ENCODE assay signal across 33 cellular contexts in genomic region chr7:140201393-140201792, GRCh38.
"Had no signal": no experiment of that assay in that cellular context is flagged by ENCODE, and none has a peak within 500 bp of the region (broad histone marks: within the 10 kb centered on the region; RNA-seq: fewer than 3 reads in every experiment).

No MANE protein-coding gene starts in this region.

- H3K27ac ChIP-seq: pancreas, prostate gland, stomach, thyroid gland, upper lobe of left lung, vagina, WERI-Rb-1 had no signal

- H3K36me3 ChIP-seq: breast epithelium, pancreas, prostate gland, stomach, thyroid gland, upper lobe of left lung, vagina, WERI-Rb-1 had no signal

- DNase-seq: activated CD4-positive, alpha-beta memory T cell treated with anti-CD3 and anti-CD28 coated beads, Interleukin-2, amount 10 ng/mL, durations not matched to agents 7 days and 5 days; activated CD4-positive, alpha-beta T cell treated with anti-CD3 and anti-CD28 coated beads, Interleukin-2, amount 10 ng/mL, durations not matched to agents 24 days and 14 days; activated CD4-positive, CD25-positive, alpha-beta regulatory T cell treated with anti-CD3 and anti-CD28 coated beads, Interleukin-2, amount 50 U/mL, for 72 hours; activated CD8-positive, alpha-beta memory T cell treated with anti-CD3 and anti-CD28 coated beads, Interleukin-2, amount 50 U/mL, for 48 hours; activated gamma-delta T cell treated with Interleukin-2 at 50 U/mL for 16 hours; activated T-cell treated with anti-CD3 and anti-CD28 coated beads, Interleukin-2, amount 50 U/mL, for 24 hours; central memory CD4-positive, alpha-beta T cell; foreskin fibroblast; head of caudate nucleus; hippocampal formation; immature natural killer cell; kidney; left colon; mammary epithelial cell; naive B cell; nephron progenitor cell; pancreas; stimulated activated CD4-positive, alpha-beta T cell treated with anti-CD3 and anti-CD28 coated beads, Interleukin-1b, Interleukin-23, amount 100 ng/mL, for 48 hours; stimulated activated CD4-positive, alpha-beta T cell treated with anti-CD3 and anti-CD28 coated beads, Interleukin-4, amount 100 ng/mL, for 4 hours; stimulated activated CD8-positive, alpha-beta memory T cell treated with anti-CD3 and anti-CD28 coated beads, Interleukin-4, amount 100 ng/mL, for 48 hours; stomach; T1000; thyroid gland; upper lobe of left lung; WERI-Rb-1 had no signal

- H3K4me3 ChIP-seq: breast epithelium, pancreas, prostate gland, smooth muscle cell, stomach, thyroid gland, upper lobe of left lung, vagina had no signal

- H3K4me1 Mint-ChIP-seq: immature natural killer cell, mesothelial cell of epicardium had no signal

- H3K36me3 Mint-ChIP-seq: immature natural killer cell, mesothelial cell of epicardium had no signal

- H3K27ac Mint-ChIP-seq: activated CD4-positive, alpha-beta memory T cell treated with anti-CD3 and anti-CD28 coated beads, Interleukin-2, amount 10 ng/mL, durations not matched to agents 7 days and 5 days; activated CD4-positive, alpha-beta T cell treated with anti-CD3 and anti-CD28 coated beads, Interleukin-2, amount 10 ng/mL, durations not matched to agents 24 days and 14 days; activated naive CD4-positive, alpha-beta T cell treated with anti-CD3 and anti-CD28 coated beads, Interleukin-2, amount 50 U/mL, for 72 hours; activated T-cell treated with anti-CD3 and anti-CD28 coated beads, Interleukin-2, amount 50 U/mL, for 24 hours; mesothelial cell of epicardium; nephron progenitor cell; stimulated activated memory B cell treated with anti-CD40 and anti-IgM and Interleukin-4, amounts not matched to agents 10 μg/mL and 1 μg/mL and 100 μg/mL, for 72 hours had no signal

- ATAC-seq: activated naive CD4-positive, alpha-beta T cell treated with anti-CD3 and anti-CD28 coated beads, Interleukin-2, amount 50 U/mL, for 72 hours; esophagus mucosa; left colon; pancreas; stimulated activated memory B cell treated with anti-CD40 and anti-IgM and Interleukin-4, amounts not matched to agents 10 μg/mL and 1 μg/mL and 100 μg/mL, for 72 hours had no signal

- H3K27me3 ChIP-seq: breast epithelium, pancreas, stomach, thyroid gland, upper lobe of left lung, vagina had no signal

- H3K27me3 Mint-ChIP-seq: activated CD4-positive, alpha-beta memory T cell treated with anti-CD3 and anti-CD28 coated beads, Interleukin-2, amount 10 ng/mL, durations not matched to agents 7 days and 5 days; activated T-cell treated with anti-CD3 and anti-CD28 coated beads, Interleukin-2, amount 50 U/mL, for 24 hours had no signal

- FAIRE-seq: kidney, pancreas had no signal

- H3K4me2 ChIP-seq: smooth muscle cell had no signal

- H3K9me3 ChIP-seq: breast epithelium, pancreas, prostate gland, thyroid gland, upper lobe of left lung, vagina had no signal

- H3K4me3 Mint-ChIP-seq: activated CD4-positive, alpha-beta memory T cell treated with anti-CD3 and anti-CD28 coated beads, Interleukin-2, amount 10 ng/mL, durations not matched to agents 7 days and 5 days; activated CD4-positive, alpha-beta T cell treated with anti-CD3 and anti-CD28 coated beads, Interleukin-2, amount 10 ng/mL, durations not matched to agents 24 days and 14 days; activated T-cell treated with anti-CD3 and anti-CD28 coated beads, Interleukin-2, amount 50 U/mL, for 24 hours; immature natural killer cell; mesothelial cell of epicardium; naive B cell; nephron progenitor cell; stimulated activated memory B cell treated with anti-CD40 and anti-IgM and Interleukin-4, amounts not matched to agents 10 μg/mL and 1 μg/mL and 100 μg/mL, for 72 hours had no signal

- H3K4me1 ChIP-seq: breast epithelium, pancreas, prostate gland, upper lobe of left lung, vagina had no signal
